In the genomic region with DNA sequence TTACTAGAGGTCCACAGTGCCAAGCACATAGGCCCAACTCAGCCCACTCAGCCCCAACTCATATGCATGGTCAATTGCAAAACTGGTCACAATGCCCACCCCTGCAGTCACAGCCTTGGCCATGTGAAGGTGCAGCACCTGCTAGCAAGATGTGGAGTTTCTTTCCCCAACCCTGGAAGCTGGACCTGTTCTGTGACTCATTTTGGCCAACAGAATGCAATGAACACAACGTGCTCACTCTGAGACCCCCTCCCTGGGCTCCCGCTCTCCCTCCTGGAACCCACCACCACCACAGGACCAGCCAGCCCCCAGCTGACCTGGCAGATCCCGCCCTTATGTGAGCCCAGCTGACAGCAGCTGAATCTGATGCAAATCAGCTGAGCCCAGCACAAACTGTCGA, we compare ENCODE assay signal across 19 cellular contexts. TPM values are rescaled to one million over a fixed set of nuclear protein-coding genes. Genes with fewer than 3 reads are reported as not detected.
DNase-seq lines count a peak whose midpoint lies in the region; ATAC-seq and TF ChIP-seq lines count a peak whose summit lies in the region.
"Had no signal": no experiment of that assay in that cellular context is flagged by ENCODE, and none has a peak within 500 bp of the region (broad histone marks: within the 10 kb centered on the region; RNA-seq: fewer than 3 reads in every experiment).

No MANE protein-coding gene starts in this region.

- no peak overlapping the region for H3K4me3 ChIP-seq in MG63
- H3K4me3 ChIP-seq: BLaER1 treated with 17β-estradiol and CSF1 and Interleukin-3, amounts not matched to agents 10 nM and 100 nM had no signal

- CTCF ChIA-PET in activated CD4-positive, alpha-beta T cell treated with anti-CD3 and anti-CD28 coated beads, Interleukin-2, amount 10 ng/mL, durations not matched to agents 7 days and 5 days (lab: Charles Lee), result no interaction called here

- peak; percentile 5 for DNase-seq in activated CD4-positive, alpha-beta T cell treated with anti-CD3 and anti-CD28 coated beads for 1 hour
- DNase-seq in activated CD4-positive, alpha-beta T cell treated with anti-CD3 and anti-CD28 coated beads, Interleukin-2, amount 10 ng/mL, durations not matched to agents 7 days and 5 days, result no peak
- DNase-seq in chondrocyte (ENCODE audit: low spot score) (peak; percentile 53), mesenteric fat pad (ENCODE audit: low spot score) (peak; percentile 82), MG63 (no peak), RPMI8226 (no peak)
- DNase-seq in stimulated activated effector memory CD8-positive, alpha-beta T cell treated with anti-CD3 and anti-CD28 coated beads, Interleukin-12 subunit alpha, Interleukin-12 subunit beta, amount 100 ng/mL, for 72 hours (ENCODE audit: low spot score in 2 of 2), result peak; percentile 1 to 34
- DNase-seq: 8988T; CD8-positive, alpha-beta memory T cell; KBM-7; NCI-H1092; NCI-H2081 treated with DMSO at 0.1 percent for 48 hours; NCI-H510A; NCI-H82; PC-3 had no signal

- no peak for TF ChIP-seq CTCF in chondrocyte (IDR thresholded peaks at IDR 0.05)

- no peaks in the 10 kb centered on the region for H3K9me3 Mint-ChIP-seq in activated CD4-positive, alpha-beta T cell treated with anti-CD3 and anti-CD28 coated beads, Interleukin-2, amount 10 ng/mL, durations not matched to agents 7 days and 5 days
- no peaks in the 10 kb centered on the region for H3K9me3 Mint-ChIP-seq in chondrocyte (ENCODE audit: low read depth)
- H3K9me3 Mint-ChIP-seq in stimulated activated effector memory CD8-positive, alpha-beta T cell treated with anti-CD3 and anti-CD28 coated beads, Interleukin-12 subunit alpha, Interleukin-12 subunit beta, amount 100 ng/mL, for 72 hours, result no peaks in the 10 kb centered on the region
- H3K9me3 Mint-ChIP-seq: CD8-positive, alpha-beta memory T cell had no signal

- ATAC-seq in stimulated activated effector memory CD8-positive, alpha-beta T cell treated with anti-CD3 and anti-CD28 coated beads, Interleukin-12 subunit alpha, Interleukin-12 subunit beta, amount 100 ng/mL, for 72 hours, result no peak
- no peak for ATAC-seq in HG03039 (IDR thresholded peaks at IDR 0.05; ENCODE audit: unreplicated experiment)
- ATAC-seq: HCT116, PC-3 had no signal

- H3K27me3 ChIP-seq in MG63, result peaks cover 30% of the 10 kb centered on the region
- H3K27me3 ChIP-seq: BLaER1 treated with 17β-estradiol and CSF1 and Interleukin-3, amounts not matched to agents 10 nM and 100 nM had no signal

- peaks cover 2% of the 10 kb centered on the region; the same call in 1 of the 2 replicates for H3K9me3 ChIP-seq in MG63
- H3K9me3 ChIP-seq: BLaER1 treated with 17β-estradiol and CSF1 and Interleukin-3, amounts not matched to agents 10 nM and 100 nM had no signal

- H3K36me3 ChIP-seq in MG63, result no peaks in the 10 kb centered on the region
- H3K36me3 ChIP-seq: BLaER1 treated with 17β-estradiol and CSF1 and Interleukin-3, amounts not matched to agents 10 nM and 100 nM had no signal

- no peaks in the 10 kb centered on the region for H3K36me3 Mint-ChIP-seq in activated CD4-positive, alpha-beta T cell treated with anti-CD3 and anti-CD28 coated beads, Interleukin-2, amount 10 ng/mL, durations not matched to agents 7 days and 5 days (ENCODE audit: low read depth)
- peaks cover 2% of the 10 kb centered on the region for H3K36me3 Mint-ChIP-seq in chondrocyte (ENCODE audit: low read depth)
- H3K36me3 Mint-ChIP-seq in stimulated activated effector memory CD8-positive, alpha-beta T cell treated with anti-CD3 and anti-CD28 coated beads, Interleukin-12 subunit alpha, Interleukin-12 subunit beta, amount 100 ng/mL, for 72 hours, result no peaks in the 10 kb centered on the region
- H3K36me3 Mint-ChIP-seq: CD8-positive, alpha-beta memory T cell had no signal

- POLR2A ChIA-PET in activated CD4-positive, alpha-beta T cell treated with anti-CD3 and anti-CD28 coated beads, Interleukin-2, amount 10 ng/mL, durations not matched to agents 7 days and 5 days (lab: Charles Lee), result no interaction called here

- H3K27me3 Mint-ChIP-seq in activated CD4-positive, alpha-beta T cell treated with anti-CD3 and anti-CD28 coated beads, Interleukin-2, amount 10 ng/mL, durations not matched to agents 7 days and 5 days, result peaks cover 35% of the 10 kb centered on the region
- peaks cover 46% of the 10 kb centered on the region for H3K27me3 Mint-ChIP-seq in chondrocyte (ENCODE audit: low read depth)

- no peak overlapping the region for H3K4me3 Mint-ChIP-seq in activated CD4-positive, alpha-beta T cell treated with anti-CD3 and anti-CD28 coated beads, Interleukin-2, amount 10 ng/mL, durations not matched to agents 7 days and 5 days
- H3K4me3 Mint-ChIP-seq in chondrocyte (ENCODE audit: unreplicated experiment), result no peak overlapping the region
- no peak overlapping the region for H3K4me3 Mint-ChIP-seq in stimulated activated effector memory CD8-positive, alpha-beta T cell treated with anti-CD3 and anti-CD28 coated beads, Interleukin-12 subunit alpha, Interleukin-12 subunit beta, amount 100 ng/mL, for 72 hours
- H3K4me3 Mint-ChIP-seq: CD8-positive, alpha-beta memory T cell had no signal

- H3K4me1 Mint-ChIP-seq in activated CD4-positive, alpha-beta T cell treated with anti-CD3 and anti-CD28 coated beads, Interleukin-2, amount 10 ng/mL, durations not matched to agents 7 days and 5 days, result no peaks in the 10 kb centered on the region
- no peaks in the 10 kb centered on the region for H3K4me1 Mint-ChIP-seq in chondrocyte (ENCODE audit: low read depth)
- no peaks in the 10 kb centered on the region for H3K4me1 Mint-ChIP-seq in stimulated activated effector memory CD8-positive, alpha-beta T cell treated with anti-CD3 and anti-CD28 coated beads, Interleukin-12 subunit alpha, Interleukin-12 subunit beta, amount 100 ng/mL, for 72 hours
- H3K4me1 Mint-ChIP-seq: CD8-positive, alpha-beta memory T cell had no signal

- H3K27ac Mint-ChIP-seq in activated CD4-positive, alpha-beta T cell treated with anti-CD3 and anti-CD28 coated beads, Interleukin-2, amount 10 ng/mL, durations not matched to agents 7 days and 5 days, result no peak overlapping the region
- H3K27ac Mint-ChIP-seq in chondrocyte (ENCODE audit: unreplicated experiment), result no peak overlapping the region
- no peak overlapping the region for H3K27ac Mint-ChIP-seq in stimulated activated effector memory CD8-positive, alpha-beta T cell treated with anti-CD3 and anti-CD28 coated beads, Interleukin-12 subunit alpha, Interleukin-12 subunit beta, amount 100 ng/mL, for 72 hours
- H3K27ac Mint-ChIP-seq: CD8-positive, alpha-beta memory T cell had no signal

RNA-seq across cellular contexts. Expression of a gene that starts 34.4 kb away (rescaled TPM):
- total RNA-seq in activated CD4-positive, alpha-beta T cell treated with anti-CD3 and anti-CD28 coated beads, Interleukin-2, amount 10 ng/mL, durations not matched to agents 7 days and 5 days, result not detected
- total RNA-seq in chondrocyte (0.51 to 1.9 TPM (median 0.60 TPM) in 3 replicates), mesenteric fat pad (105 TPM)
- total RNA-seq in MG63 (2014; rRNA removed; shearing (Covaris generic); ENCODE audit: low replicate concordance), result 0.27 TPM in 1 of 2 replicates, not detected in the other
- total RNA-seq: CD8-positive, alpha-beta memory T cell; G401; PC-3 had no signal

Comparison
In these comparisons a context has a peak if more than half of its experiments do, and no peak if none do; other contexts are left out.
1. DNase-seq: peak in activated CD4-positive, alpha-beta T cell treated with anti-CD3 and anti-CD28 coated beads for 1 hour (single experiment), chondrocyte (single experiment), mesenteric fat pad (single experiment) and stimulated activated effector memory CD8-positive, alpha-beta T cell treated with anti-CD3 and anti-CD28 coated beads, Interleukin-12 subunit alpha, Interleukin-12 subunit beta, amount 100 ng/mL, for 72 hours (2 of 2); none in activated CD4-positive, alpha-beta T cell treated with anti-CD3 and anti-CD28 coated beads, Interleukin-2, amount 10 ng/mL, durations not matched to agents 7 days and 5 days (single experiment), MG63 (single experiment) and RPMI8226 (single experiment).
2. RNA of a gene that starts 34.4 kb away (total RNA-seq): 105 TPM in mesenteric fat pad (single experiment); 0.51 to 1.9 TPM in chondrocyte, not detected in activated CD4-positive, alpha-beta T cell treated with anti-CD3 and anti-CD28 coated beads, Interleukin-2, amount 10 ng/mL, durations not matched to agents 7 days and 5 days and 0.27 TPM in MG63; every median in the first group is over 10 times any median in the second.